In the genomic region with DNA sequence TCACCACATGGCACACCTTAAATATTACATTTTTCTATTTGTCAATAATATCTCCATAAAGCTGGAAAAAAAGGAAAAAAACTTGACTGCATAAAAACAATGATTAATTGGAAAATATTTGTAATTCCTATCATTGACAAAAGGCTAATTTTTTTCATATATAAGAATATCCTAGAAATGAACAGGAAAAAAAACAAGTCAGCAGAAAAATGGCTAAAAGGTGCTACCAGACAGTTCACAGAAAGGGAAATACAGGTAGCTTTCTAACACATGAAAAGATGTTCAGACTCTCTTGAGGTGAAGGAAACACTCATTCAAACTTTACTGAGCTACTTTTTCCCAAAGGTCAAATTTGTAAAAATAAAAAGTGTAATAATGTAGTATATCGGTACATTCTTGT, we compare ENCODE assay signal across 32 cellular contexts.
DNase-seq lines count a peak whose midpoint lies in the region; ATAC-seq, FAIRE-seq and TF ChIP-seq lines count a peak whose summit lies in the region.
"Had no signal": no experiment of that assay in that cellular context is flagged by ENCODE, and none has a peak within 500 bp of the region (broad histone marks: within the 10 kb centered on the region; RNA-seq: fewer than 3 reads in every experiment).

No MANE protein-coding gene starts in this region.

- intact Hi-C loops in HepG2 (cut with micrococcal nuclease; ENCODE audit: unreplicated experiment) (no loop called here), right lobe of liver (cut with DNase I) (no loop called here), K562 (cut with micrococcal nuclease) (no loop called here)

- POLR2A ChIA-PET in HepG2 (lab: Yijun Ruan, JAX) = no interaction called here
- POLR2A ChIA-PET in K562 (lab: Yijun Ruan, JAX) = interaction anchor here (0.7 kb wide), 1 partner anchor 86 kb away, joined by 3 read pairs; no protein-coding TSS in a partner anchor

- in situ Hi-C loops in HepG2 (cut with HindIII; ENCODE audit: extremely low pct_ligation_motif_present, low pct_unique_long_range_greater_than_20kb) (no loop called here), K562 (cut with MboI) (no loop called here)

- ATAC-seq in HepG2 = no peak
- no peak for ATAC-seq in right lobe of liver
- ATAC-seq in K562 = no peak
- no peak for ATAC-seq in GM18909 (IDR thresholded peaks at IDR 0.05; ENCODE audit: poor library complexity, unreplicated experiment)
- no peak for ATAC-seq in gastroesophageal sphincter
- ATAC-seq: A549; CD8-positive, alpha-beta T cell had no signal

- H3K4me3 ChIP-seq in HepG2 (replicated peaks in 1 of 3; ENCODE audit: insufficient read depth in 1 of 3, low read depth in 2 of 3, low read length in 3 of 3) (no peak overlapping the region), right lobe of liver (no peak overlapping the region), K562 (no peak overlapping the region), small intestine (ENCODE audit: low read depth in 1 of 2, low read length in 2 of 2) (no peak overlapping the region), gastroesophageal sphincter (no peak overlapping the region)
- H3K4me3 ChIP-seq: A549; BLaER1; BLaER1 treated with 17β-estradiol and CSF1 and Interleukin-3, amounts not matched to agents 10 nM and 100 nM had no signal

- no peak overlapping the region for H3K9ac ChIP-seq in HepG2 (ENCODE audit: insufficient read depth, low read depth, low read length)
- no peak overlapping the region for H3K9ac ChIP-seq in K562 (ENCODE audit: insufficient read depth in 1 of 2, low read depth in 2 of 2, low read length in 2 of 2)
- H3K9ac ChIP-seq: BLaER1; BLaER1 treated with 17β-estradiol and CSF1 and Interleukin-3, amounts not matched to agents 10 nM and 100 nM had no signal

- H3K27ac ChIP-seq in HepG2 (ENCODE audit: extremely low read length, insufficient read depth, low read length) = no peak overlapping the region
- H3K27ac ChIP-seq in right lobe of liver = no peak overlapping the region
- no peak overlapping the region for H3K27ac ChIP-seq in K562 (ENCODE audit: extremely low read depth, low read depth, low read length)
- no peak overlapping the region for H3K27ac ChIP-seq in small intestine (ENCODE audit: low read depth in 1 of 2, low read length in 1 of 2)
- no peak overlapping the region for H3K27ac ChIP-seq in gastroesophageal sphincter
- H3K27ac ChIP-seq: 22Rv1; A549; BLaER1; BLaER1 treated with 17β-estradiol and CSF1 and Interleukin-3, amounts not matched to agents 10 nM and 100 nM; C4-2B had no signal

- no peaks in the 10 kb centered on the region for H3K9me3 ChIP-seq in HepG2 (ENCODE audit: low read length)
- H3K9me3 ChIP-seq in right lobe of liver = no peaks in the 10 kb centered on the region
- peaks cover 5% of the 10 kb centered on the region; the same call in 1 of the 2 replicates for H3K9me3 ChIP-seq in K562 (replicated peaks; ENCODE audit: control insufficient read depth, insufficient read depth, low read depth, low read length)
- no peaks in the 10 kb centered on the region for H3K9me3 ChIP-seq in small intestine (ENCODE audit: control insufficient read depth, low read depth)
- H3K9me3 ChIP-seq in gastroesophageal sphincter = peaks cover 0 to 7% (median 0%) of the 10 kb centered on the region in 3 donors
- H3K9me3 ChIP-seq: A549, BE2C, Caco-2 had no signal

- H3K27me3 ChIP-seq in HepG2 (ENCODE audit: control insufficient read depth in 1 of 2, insufficient read depth in 2 of 2, low read length in 2 of 2) = no peaks in the 10 kb centered on the region
- H3K27me3 ChIP-seq in right lobe of liver = no peaks in the 10 kb centered on the region
- H3K27me3 ChIP-seq in K562 (ENCODE audit: control insufficient read depth in 2 of 2, insufficient read depth in 2 of 2, low read length in 2 of 2) = peaks cover 7 to 9% of the 10 kb centered on the region in 2 experiments; a peak in 4 of 5 replicates
- H3K27me3 ChIP-seq in small intestine (ENCODE audit: control insufficient read depth in 2 of 2, insufficient read depth in 2 of 2, low read length in 2 of 2) = no peaks in the 10 kb centered on the region
- H3K27me3 ChIP-seq in gastroesophageal sphincter = no peaks in the 10 kb centered on the region
- H3K27me3 ChIP-seq: BE2C; BLaER1; BLaER1 treated with 17β-estradiol and CSF1 and Interleukin-3, amounts not matched to agents 10 nM and 100 nM had no signal

- BruUV-seq in HepG2 (replicated peaks; lab: Mats Ljungman, UMichigan) = no TSS peak
- BruUV-seq in K562 (replicated peaks; lab: Mats Ljungman, UMichigan) = no TSS peak

- no peaks in the 10 kb centered on the region for H3K36me3 ChIP-seq in HepG2 (replicated peaks in 1 of 2; ENCODE audit: control insufficient read depth in 1 of 2, insufficient read depth in 2 of 2, low read length in 2 of 2)
- no peaks in the 10 kb centered on the region for H3K36me3 ChIP-seq in right lobe of liver
- H3K36me3 ChIP-seq in K562 (ENCODE audit: control insufficient read depth, insufficient read depth, low read length) = no peaks in the 10 kb centered on the region
- H3K36me3 ChIP-seq in small intestine (ENCODE audit: control insufficient read depth in 2 of 2, insufficient read depth in 2 of 2, low read length in 2 of 2) = no peaks in the 10 kb centered on the region
- no peaks in the 10 kb centered on the region for H3K36me3 ChIP-seq in gastroesophageal sphincter
- H3K36me3 ChIP-seq: BE2C; BLaER1; BLaER1 treated with 17β-estradiol and CSF1 and Interleukin-3, amounts not matched to agents 10 nM and 100 nM had no signal

- no peak overlapping the region for H2AFZ ChIP-seq in HepG2 (ENCODE audit: low read length)
- no peak overlapping the region for H2AFZ ChIP-seq in K562 (ENCODE audit: low read depth, low read length)

- TF ChIP-seq CTCF in HepG2 (CRISPR knock-in tag; IDR thresholded peaks at IDR 0.05) (no peak), right lobe of liver (IDR thresholded peaks at IDR 0.05) (no peak), K562 (IDR thresholded peaks at IDR 0.05 in 2 of 3, conservative IDR thresholded peaks at IDR 0.05 in 1 of 3; ENCODE audit: insufficient read depth in 2 of 3, low read depth in 1 of 3, low read length in 3 of 3) (no peak), gastroesophageal sphincter (IDR thresholded peaks at IDR 0.05) (no peak)

- TF ChIP-seq POLR2A in HepG2 (IDR thresholded peaks at IDR 0.05; ENCODE audit: insufficient read depth in 1 of 2, low read depth in 2 of 2, low read length in 2 of 2) (no peak), right lobe of liver (IDR thresholded peaks at IDR 0.05) (no peak), K562 (conservative IDR thresholded peaks at IDR 0.05) (no peak), gastroesophageal sphincter (IDR thresholded peaks at IDR 0.05) (no peak)

- 55% methylated on average over 1 of the region's 1 CpG for WGBS in HepG2 (ENCODE audit: low lambda C conversion rate)
- WGBS in right lobe of liver (ENCODE audit: insufficient coverage, low coverage, low lambda C conversion rate, missing lambda C conversion rate) = 92% methylated on average over 1 of the region's 1 CpG
- 7% methylated on average over 1 of the region's 1 CpG for WGBS in K562 (ENCODE audit: insufficient coverage, low coverage, missing lambda C conversion rate)
- 97 to 100% (median 100%) methylated on average over 1 of the region's 1 CpG for WGBS in small intestine, 3 donors
- 89 to 94% methylated on average over 1 of the region's 1 CpG for WGBS in gastroesophageal sphincter (ENCODE audit: low coverage in 1 of 2), 2 donors

- DNase-seq in HepG2 (ENCODE audit: low spot score) (no peak), right lobe of liver (no peak), K562 (ENCODE audit: extremely low read depth in 1 of 4, low spot score in 3 of 4) (no peak), small intestine (no peak)
- DNase-seq: 8988T; ACHN; AML-193; BE2C; C1 segment of cervical spinal cord; Caco-2; Calu3; CD4-positive, alpha-beta memory T cell; CD4-positive, alpha-beta T cell; CD4-positive, CD25-positive, alpha-beta regulatory T cell; CD8-positive, alpha-beta memory T cell; CD8-positive, alpha-beta T cell; COR-L47; DMS 273 treated with DMSO at 0.1 percent for 48 hours; DMS153; DMS53; DMS79; DMS79 treated with DMSO at 0.1 percent for 48 hours; DND-41; EL had no signal

- no peaks in the 10 kb centered on the region for H3K79me2 ChIP-seq in HepG2 (ENCODE audit: insufficient read depth, low read length)
- no peaks in the 10 kb centered on the region for H3K79me2 ChIP-seq in K562 (ENCODE audit: control insufficient read depth, insufficient read depth, low read length)

- TF ChIP-seq RAD21 in HepG2 (CRISPR knock-in tag; IDR thresholded peaks at IDR 0.05) (no peak), K562 (CRISPR knock-in tag; conservative IDR thresholded peaks at IDR 0.05 in 1 of 2, IDR thresholded peaks at IDR 0.05 in 1 of 2) (no peak)

- H4K20me1 ChIP-seq in HepG2 (ENCODE audit: insufficient read depth, low read length) = no peaks in the 10 kb centered on the region
- H4K20me1 ChIP-seq in K562 (replicated peaks; ENCODE audit: control insufficient read depth, insufficient read depth, low read length) = no peaks in the 10 kb centered on the region
- H4K20me1 ChIP-seq: BLaER1; BLaER1 treated with 17β-estradiol and CSF1 and Interleukin-3, amounts not matched to agents 10 nM and 100 nM had no signal

- FAIRE-seq in HepG2 (lab: Jason Lieb, UNC) (peak; percentile 12), K562 (lab: Jason Lieb, UNC) (no peak), small intestine (lab: Jason Lieb, UNC) (peak; percentile 41)
- FAIRE-seq: A204.1, A549 had no signal

- CTCF ChIA-PET in HepG2 (lab: Yijun Ruan, JAX; ENCODE audit: low intra/inter-chr PET ratio, low total read pairs) = no interaction called here
- CTCF ChIA-PET in K562 (lab: Yijun Ruan, JAX; ENCODE audit: low intra/inter-chr PET ratio) = no interaction called here

- H3K4me1 ChIP-seq in HepG2 (ENCODE audit: insufficient read depth, low read length) (no peaks in the 10 kb centered on the region), right lobe of liver (no peaks in the 10 kb centered on the region), K562 (replicated peaks in 1 of 2; ENCODE audit: control insufficient read depth in 2 of 2, insufficient read depth in 2 of 2, low read length in 2 of 2) (no peaks in the 10 kb centered on the region), small intestine (ENCODE audit: control insufficient read depth in 2 of 2, insufficient read depth in 1 of 2, low read depth in 1 of 2, low read length in 1 of 2) (no peaks in the 10 kb centered on the region), gastroesophageal sphincter (no peaks in the 10 kb centered on the region)
- H3K4me1 ChIP-seq: A549; BE2C; BLaER1; BLaER1 treated with 17β-estradiol and CSF1 and Interleukin-3, amounts not matched to agents 10 nM and 100 nM; Caco-2 had no signal

- H3K9me1 ChIP-seq in K562 (ENCODE audit: control insufficient read depth, insufficient read depth, low read length) = no peaks in the 10 kb centered on the region

- no peak overlapping the region for H3K4me2 ChIP-seq in HepG2 (ENCODE audit: low read depth, low read length)
- no peak overlapping the region for H3K4me2 ChIP-seq in K562 (ENCODE audit: insufficient read depth, low read length)
- H3K4me2 ChIP-seq: A549; BLaER1; BLaER1 treated with 17β-estradiol and CSF1 and Interleukin-3, amounts not matched to agents 10 nM and 100 nM had no signal

- TF ChIP-seq EP300 in HepG2 (IDR thresholded peaks at IDR 0.05; ENCODE audit: low read depth in 2 of 2, low read length in 2 of 2) (no peak), HepG2 (CRISPR knock-in tag; IDR thresholded peaks at IDR 0.05; ENCODE audit: borderline replicate concordance) (no peak), K562 (IDR thresholded peaks at IDR 0.05; ENCODE audit: low read length) (no peak), gastroesophageal sphincter (IDR thresholded peaks at IDR 0.05) (no peak)
